ENCODE assay signal across 21 cellular contexts in the genomic region with DNA sequence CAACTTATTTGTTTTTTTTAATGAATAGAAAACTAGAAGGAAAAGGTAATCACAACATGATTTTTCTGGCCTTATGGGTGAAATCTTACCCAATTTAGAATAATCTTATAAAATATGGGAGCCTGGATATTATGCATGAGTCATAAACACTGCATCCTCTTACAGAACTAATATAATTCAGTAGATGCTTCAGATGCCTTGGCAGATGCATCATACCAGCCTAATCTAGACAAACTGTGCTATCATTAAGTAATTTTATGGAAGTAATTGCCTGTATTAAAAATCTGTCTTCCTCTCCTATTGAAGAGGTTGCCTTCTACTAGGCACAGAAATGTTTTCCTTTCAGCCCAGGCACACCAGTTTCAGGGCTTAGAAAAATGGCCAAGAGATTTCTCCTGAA.
"Had no signal": no experiment of that assay in that cellular context is flagged by ENCODE, and none has a peak within 500 bp of the region (broad histone marks: within the 10 kb centered on the region; RNA-seq: fewer than 3 reads in every experiment).

No MANE protein-coding gene starts in this region.

- FAIRE-seq: RCC 7860 had no signal

- DNase-seq: KBM-7, MV-4-11, NCI-H1048, NCI-H1105, NCI-H1417 treated with DMSO at 0.1 percent for 48 hours, NCI-H146, NCI-H1694 treated with DMSO at 0.1 percent for 48 hours, NCI-H1930, NCI-H2081, NCI-H2107, NCI-H2227 treated with DMSO at 0.1 percent for 48 hours, NCI-H446, NCI-H510A, NCI-H524 treated with DMSO at 0.1 percent for 48 hours, NCI-H69, NCI-H774, Right ventricle myocardium superior, RPMI8226, SIG-M5, T-helper 1 cell had no signal
